In the genomic region with DNA sequence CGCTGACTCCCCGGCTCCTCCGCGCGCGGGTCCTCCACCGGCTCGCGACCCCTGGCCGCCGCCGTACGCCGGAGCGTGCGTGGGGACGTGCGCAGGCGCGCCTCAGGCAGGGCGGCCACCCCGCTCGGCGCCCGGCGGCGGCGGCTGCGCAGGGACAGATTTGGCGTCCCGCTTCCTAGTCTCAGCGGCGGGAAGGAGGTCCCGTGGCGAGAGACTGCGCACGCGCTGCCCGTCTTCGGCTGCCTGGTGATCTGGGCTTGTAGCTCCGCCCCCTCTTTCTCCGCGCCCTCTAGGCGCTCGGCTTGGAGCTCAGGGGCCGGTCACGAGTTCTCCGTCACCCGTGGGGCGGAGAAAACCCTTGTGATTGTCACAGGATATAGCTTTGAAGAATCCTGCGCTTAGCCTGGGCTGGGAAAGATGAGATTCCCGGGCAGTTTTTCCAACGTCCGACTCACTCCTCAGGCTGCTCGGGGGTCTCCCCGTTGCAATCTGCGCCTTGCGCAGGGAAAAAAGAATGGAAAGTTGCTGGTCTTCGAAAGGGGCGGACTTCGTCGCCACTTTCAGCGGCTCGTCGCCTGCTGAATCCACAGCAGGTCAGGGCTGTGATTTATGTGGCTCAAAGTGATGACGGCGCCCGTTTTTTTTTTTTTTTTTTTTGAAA, we compare ENCODE assay signal across 8 cellular contexts. TPM values are rescaled to one million over a fixed set of nuclear protein-coding genes. Genes with fewer than 3 reads are reported as not detected.
DNase-seq lines count a peak whose midpoint lies in the region; ATAC-seq and TF ChIP-seq lines count a peak whose summit lies in the region.

A gene with protein sequence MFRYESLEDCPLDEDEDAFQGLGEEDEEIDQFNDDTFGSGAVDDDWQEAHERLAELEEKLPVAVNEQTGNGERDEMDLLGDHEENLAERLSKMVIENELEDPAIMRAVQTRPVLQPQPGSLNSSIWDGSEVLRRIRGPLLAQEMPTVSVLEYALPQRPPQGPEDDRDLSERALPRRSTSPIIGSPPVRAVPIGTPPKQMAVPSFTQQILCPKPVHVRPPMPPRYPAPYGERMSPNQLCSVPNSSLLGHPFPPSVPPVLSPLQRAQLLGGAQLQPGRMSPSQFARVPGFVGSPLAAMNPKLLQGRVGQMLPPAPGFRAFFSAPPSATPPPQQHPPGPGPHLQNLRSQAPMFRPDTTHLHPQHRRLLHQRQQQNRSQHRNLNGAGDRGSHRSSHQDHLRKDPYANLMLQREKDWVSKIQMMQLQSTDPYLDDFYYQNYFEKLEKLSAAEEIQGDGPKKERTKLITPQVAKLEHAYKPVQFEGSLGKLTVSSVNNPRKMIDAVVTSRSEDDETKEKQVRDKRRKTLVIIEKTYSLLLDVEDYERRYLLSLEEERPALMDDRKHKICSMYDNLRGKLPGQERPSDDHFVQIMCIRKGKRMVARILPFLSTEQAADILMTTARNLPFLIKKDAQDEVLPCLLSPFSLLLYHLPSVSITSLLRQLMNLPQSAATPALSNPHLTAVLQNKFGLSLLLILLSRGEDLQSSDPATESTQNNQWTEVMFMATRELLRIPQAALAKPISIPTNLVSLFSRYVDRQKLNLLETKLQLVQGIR (minus strand): TSS at position 88 of the 661 bp plus-strand sequence. CDS start 142 bp downstream, outside the sequence.

- TF ChIP-seq RAD21 in SK-N-SH (IDR thresholded peaks at IDR 0.05; ENCODE audit: low read length) = no peak

- H3K9me3 ChIP-seq in SK-N-SH = no peaks in the 10 kb centered on the region

- TF ChIP-seq CTCF in SK-N-SH (IDR thresholded peaks at IDR 0.05) = no peak

- peak within 1 kb of the TSS; percentile 95 for H2AFZ ChIP-seq in SK-N-SH (ENCODE audit: low read depth)

- CTCF ChIA-PET in SK-N-SH (lab: Yijun Ruan, JAX) = interaction anchor here (1.6 to 2.7 kb wide), 2 partner anchors 11 to 141 kb away, joined by 4 to 8 read pairs; no protein-coding TSS in a partner anchor

- peak in 1 of 2 experiments; percentile 28; a peak in 1 of 4 replicates for TF ChIP-seq EP300 in SK-N-SH (IDR thresholded peaks at IDR 0.05; ENCODE audit: borderline replicate concordance in 1 of 2, low read depth in 1 of 2, low read length in 1 of 2)

- POLR2A ChIA-PET in SK-N-SH (lab: Yijun Ruan, JAX) = interaction anchor here (0.7 kb wide), 1 partner anchor 57 kb away, joined by 3 read pairs; no protein-coding TSS in a partner anchor

- H3K9ac ChIP-seq in SK-N-SH = peak within 1 kb of the TSS; percentile 90

- H3K79me2 ChIP-seq in SK-N-SH (ENCODE audit: insufficient read depth) = peaks cover 46% of the 10 kb centered on the region

- H3K27me3 ChIP-seq in SK-N-SH (ENCODE audit: insufficient read depth) = no peaks in the 10 kb centered on the region

- ATAC-seq in HG02571 (IDR thresholded peaks at IDR 0.05; ENCODE audit: unreplicated experiment) = peak; percentile 92

- H3K4me2 ChIP-seq in SK-N-SH = peak within 1 kb of the TSS; percentile 80

- H3K9me2 ChIP-seq in SK-N-SH = no peaks in the 10 kb centered on the region

- DNase-seq in GM04504 (ENCODE audit: low read depth) = peak; percentile 96
- DNase-seq in NCI-H1048 (lab: John Stamatoyannopoulos, UW) = peak; percentile 95
- peak; percentile 98 for DNase-seq in SK-N-SH
- DNase-seq in activated naive CD4-positive, alpha-beta T cell treated with anti-CD3 and anti-CD28 coated beads, Interleukin-2, amount 50 U/mL, for 16 hours = peak; percentile 99
- peak; percentile 99 for DNase-seq in germinal center (ENCODE audit: low spot score)
- peak; percentile 91 for DNase-seq in non-pigmented ciliary epithelial cell (ENCODE audit: low read depth)
- DNase-seq in superior temporal gyrus (ENCODE audit: extremely low spot score) = peak; percentile 99

- H4K20me1 ChIP-seq in SK-N-SH (ENCODE audit: insufficient read depth) = peaks cover 13% of the 10 kb centered on the region; the same call in 1 of the 2 replicates

- peaks cover 10% of the 10 kb centered on the region for H3F3A ChIP-seq in SK-N-SH (replicated peaks; ENCODE audit: insufficient read depth)

- whole genome bisulfite sequencing in SK-N-SH (ENCODE audit: low lambda C conversion rate) = under 1% methylated on average over 30 of the region's 68 CpGs

- peak within 1 kb of the TSS; percentile 88 to 92 for H3K4me3 ChIP-seq in SK-N-SH (ENCODE audit: low read depth in 2 of 2, low read length in 1 of 2)

- peaks cover 13 to 16% of the 10 kb centered on the region in 2 experiments; a peak in 3 of 4 replicates for H3K4me1 ChIP-seq in SK-N-SH (ENCODE audit: control insufficient read depth in 1 of 2, insufficient read depth in 2 of 2, low read depth in 1 of 2, low read length in 1 of 2)

- peaks cover 24 to 31% of the 10 kb centered on the region in 2 experiments for H3K36me3 ChIP-seq in SK-N-SH (replicated peaks in 1 of 2; ENCODE audit: control insufficient read depth in 1 of 2, insufficient read depth in 2 of 2, low read length in 1 of 2)

- H3K27ac ChIP-seq in SK-N-SH (ENCODE audit: low read depth in 2 of 2, low read length in 1 of 2) = peak within 1 kb of the TSS; percentile 92 to 95

TF ChIP-seq in SK-N-SH, 30 proteins besides CTCF, POLR2A, EP300 and RAD21 (continues in another document):
- TF ChIP-seq POLR2AphosphoS5 (IDR thresholded peaks at IDR 0.05; ENCODE audit: low read depth, low read length) (peak; percentile 93), JUND (IDR thresholded peaks at IDR 0.05) (no peak), TCF12 (IDR thresholded peaks at IDR 0.05) (0 out of 2 replicates have a peak, but pooled peaks have one; percentile 25), RFX5 (IDR thresholded peaks at IDR 0.05; ENCODE audit: low read length) (peak; percentile 42; the same call in 1 of the 2 replicates), MXI1 (IDR thresholded peaks at IDR 0.05; ENCODE audit: low read depth, low read length) (peak; percentile 100), GATA2 (CRISPR knock-in tag; IDR thresholded peaks at IDR 0.05) (no peak), FOXM1 (IDR thresholded peaks at IDR 0.05; ENCODE audit: low read depth) (no peak), FOSL2 (IDR thresholded peaks at IDR 0.05; ENCODE audit: borderline replicate concordance, low read depth) (no peak), RCOR1 (IDR thresholded peaks at IDR 0.05; ENCODE audit: low read length) (no peak), SIN3A (IDR thresholded peaks at IDR 0.05; ENCODE audit: borderline replicate concordance, low read depth, low read length) (peak; percentile 21; the same call in 1 of the 2 replicates), FOXJ3 (CRISPR knock-in tag; IDR thresholded peaks at IDR 0.05) (no peak), NFIC (IDR thresholded peaks at IDR 0.05; ENCODE audit: borderline replicate concordance) (no peak), CHD2 (IDR thresholded peaks at IDR 0.05; ENCODE audit: low read length, partially characterized antibody) (peak; percentile 15)
- TF ChIP-seq, protein P1, sequence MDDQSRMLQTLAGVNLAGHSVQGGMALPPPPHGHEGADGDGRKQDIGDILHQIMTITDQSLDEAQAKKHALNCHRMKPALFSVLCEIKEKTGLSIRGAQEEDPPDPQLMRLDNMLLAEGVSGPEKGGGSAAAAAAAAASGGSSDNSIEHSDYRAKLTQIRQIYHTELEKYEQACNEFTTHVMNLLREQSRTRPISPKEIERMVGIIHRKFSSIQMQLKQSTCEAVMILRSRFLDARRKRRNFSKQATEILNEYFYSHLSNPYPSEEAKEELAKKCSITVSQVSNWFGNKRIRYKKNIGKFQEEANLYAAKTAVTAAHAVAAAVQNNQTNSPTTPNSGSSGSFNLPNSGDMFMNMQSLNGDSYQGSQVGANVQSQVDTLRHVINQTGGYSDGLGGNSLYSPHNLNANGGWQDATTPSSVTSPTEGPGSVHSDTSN (IDR thresholded peaks at IDR 0.05) = no peak; the same call in 1 of the 2 replicates
- TF ChIP-seq, protein P2, sequence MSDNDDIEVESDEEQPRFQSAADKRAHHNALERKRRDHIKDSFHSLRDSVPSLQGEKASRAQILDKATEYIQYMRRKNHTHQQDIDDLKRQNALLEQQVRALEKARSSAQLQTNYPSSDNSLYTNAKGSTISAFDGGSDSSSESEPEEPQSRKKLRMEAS (IDR thresholded peaks at IDR 0.05; ENCODE audit: low read depth) = no peak; the same call in none of the 2 replicates
- TF ChIP-seq, protein P3, sequence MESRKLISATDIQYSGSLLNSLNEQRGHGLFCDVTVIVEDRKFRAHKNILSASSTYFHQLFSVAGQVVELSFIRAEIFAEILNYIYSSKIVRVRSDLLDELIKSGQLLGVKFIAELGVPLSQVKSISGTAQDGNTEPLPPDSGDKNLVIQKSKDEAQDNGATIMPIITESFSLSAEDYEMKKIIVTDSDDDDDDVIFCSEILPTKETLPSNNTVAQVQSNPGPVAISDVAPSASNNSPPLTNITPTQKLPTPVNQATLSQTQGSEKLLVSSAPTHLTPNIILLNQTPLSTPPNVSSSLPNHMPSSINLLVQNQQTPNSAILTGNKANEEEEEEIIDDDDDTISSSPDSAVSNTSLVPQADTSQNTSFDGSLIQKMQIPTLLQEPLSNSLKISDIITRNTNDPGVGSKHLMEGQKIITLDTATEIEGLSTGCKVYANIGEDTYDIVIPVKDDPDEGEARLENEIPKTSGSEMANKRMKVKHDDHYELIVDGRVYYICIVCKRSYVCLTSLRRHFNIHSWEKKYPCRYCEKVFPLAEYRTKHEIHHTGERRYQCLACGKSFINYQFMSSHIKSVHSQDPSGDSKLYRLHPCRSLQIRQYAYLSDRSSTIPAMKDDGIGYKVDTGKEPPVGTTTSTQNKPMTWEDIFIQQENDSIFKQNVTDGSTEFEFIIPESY (IDR thresholded peaks at IDR 0.05; ENCODE audit: borderline replicate concordance, low read depth) = no peak
- TF ChIP-seq, protein P4, sequence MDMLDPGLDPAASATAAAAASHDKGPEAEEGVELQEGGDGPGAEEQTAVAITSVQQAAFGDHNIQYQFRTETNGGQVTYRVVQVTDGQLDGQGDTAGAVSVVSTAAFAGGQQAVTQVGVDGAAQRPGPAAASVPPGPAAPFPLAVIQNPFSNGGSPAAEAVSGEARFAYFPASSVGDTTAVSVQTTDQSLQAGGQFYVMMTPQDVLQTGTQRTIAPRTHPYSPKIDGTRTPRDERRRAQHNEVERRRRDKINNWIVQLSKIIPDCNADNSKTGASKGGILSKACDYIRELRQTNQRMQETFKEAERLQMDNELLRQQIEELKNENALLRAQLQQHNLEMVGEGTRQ (IDR thresholded peaks at IDR 0.05; ENCODE audit: borderline replicate concordance, low read depth, low read length) = no peak; the same call in 1 of the 2 replicates
- TF ChIP-seq, protein P5, sequence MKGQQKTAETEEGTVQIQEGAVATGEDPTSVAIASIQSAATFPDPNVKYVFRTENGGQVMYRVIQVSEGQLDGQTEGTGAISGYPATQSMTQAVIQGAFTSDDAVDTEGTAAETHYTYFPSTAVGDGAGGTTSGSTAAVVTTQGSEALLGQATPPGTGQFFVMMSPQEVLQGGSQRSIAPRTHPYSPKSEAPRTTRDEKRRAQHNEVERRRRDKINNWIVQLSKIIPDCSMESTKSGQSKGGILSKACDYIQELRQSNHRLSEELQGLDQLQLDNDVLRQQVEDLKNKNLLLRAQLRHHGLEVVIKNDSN (IDR thresholded peaks at IDR 0.05; ENCODE audit: borderline replicate concordance, low read depth) = peak; percentile 76

RNA-seq across cellular contexts. Expression of the gene that starts here (rescaled TPM):
- polyA plus RNA-seq in SK-N-SH (2012; rRNA removed) = 20.5 and 22.0 TPM in 2 replicates
- polyA plus RNA-seq in SK-N-SH (2012; cell fraction: cytosol; rRNA removed) = 24.9 and 25.5 TPM in 2 replicates
- polyA plus RNA-seq in SK-N-SH (2012; cell fraction: nucleus; rRNA removed) = 11.6 and 21.6 TPM in 2 replicates

Comparison
In these comparisons a context has a peak if more than half of its experiments do, and no peak if none do; other contexts are left out.
1. Peak in every context shown above with its lines: DNase-seq, ATAC-seq, H3K4me3 ChIP-seq and H3K27ac ChIP-seq.